Comparison of ENCODE assay signal across 12 cellular contexts in genomic region chr14:75143761-75144527, GRCh38. TPM values are rescaled to one million over a fixed set of nuclear protein-coding genes. Genes with fewer than 3 reads are reported as not detected.
DNase-seq lines count a peak whose midpoint lies in the region; ATAC-seq, FAIRE-seq and TF ChIP-seq lines count a peak whose summit lies in the region.
"Had no signal": no experiment of that assay in that cellular context is flagged by ENCODE, and none has a peak within 500 bp of the region (broad histone marks: within the 10 kb centered on the region; RNA-seq: fewer than 3 reads in every experiment).

No MANE protein-coding gene starts in this region.

- H3K27ac ChIP-seq in coronary artery = peak overlapping the region; percentile 36 to 67
- peak overlapping the region; percentile 21 for H3K27ac ChIP-seq in thymus (ENCODE audit: low read depth)
- no peak overlapping the region for H3K27ac ChIP-seq in RWPE1
- peak overlapping the region in 2 of 4 donors; percentile 32 to 46 for H3K27ac ChIP-seq in pancreas

- no peak for ATAC-seq in activated T-cell treated with anti-CD3 and anti-CD28 coated beads, Interleukin-2, amount 50 U/mL, for 72 hours (replicated peaks in 1 of 2)
- ATAC-seq in pancreas = no peak
- ATAC-seq: activated CD8-positive, alpha-beta memory T cell treated with anti-CD3 and anti-CD28 coated beads, Interleukin-2, amount 10 ng/mL, durations not matched to agents 7 days and 5 days had no signal

- H3K4me3 ChIP-seq in coronary artery (no peak overlapping the region), thymus (ENCODE audit: low read length) (no peak overlapping the region), pancreas (no peak overlapping the region)

- H3K27ac Mint-ChIP-seq in activated T-cell treated with anti-CD3 and anti-CD28 coated beads, Interleukin-2, amount 50 U/mL, for 72 hours = peak overlapping the region; percentile 58
- H3K27ac Mint-ChIP-seq: activated CD8-positive, alpha-beta memory T cell treated with anti-CD3 and anti-CD28 coated beads, Interleukin-2, amount 10 ng/mL, durations not matched to agents 7 days and 5 days had no signal

- 94% methylated on average over 9 of the region's 9 CpGs for WGBS in thymus
- 65 to 69% methylated on average over 9 of the region's 9 CpGs for whole genome bisulfite sequencing in pancreas, 2 donors

- H3K9me3 Mint-ChIP-seq in activated T-cell treated with anti-CD3 and anti-CD28 coated beads, Interleukin-2, amount 50 U/mL, for 72 hours = no peaks in the 10 kb centered on the region

- no peak overlapping the region for H3K4me3 Mint-ChIP-seq in activated T-cell treated with anti-CD3 and anti-CD28 coated beads, Interleukin-2, amount 50 U/mL, for 72 hours
- H3K4me3 Mint-ChIP-seq: activated CD8-positive, alpha-beta memory T cell treated with anti-CD3 and anti-CD28 coated beads, Interleukin-2, amount 10 ng/mL, durations not matched to agents 7 days and 5 days had no signal

- FAIRE-seq in pancreas (lab: Jason Lieb, UNC) = no peak
- FAIRE-seq: TTC549 had no signal

- CTCF ChIA-PET in RWPE1 (lab: Yijun Ruan, JAX) = interaction anchor here (0.7 kb wide), 2 partner anchors 152 to 345 kb away, joined by 3 read pairs; no protein-coding TSS in a partner anchor

- H3K27me3 Mint-ChIP-seq in activated T-cell treated with anti-CD3 and anti-CD28 coated beads, Interleukin-2, amount 50 U/mL, for 72 hours (ENCODE audit: low read depth) = no peaks in the 10 kb centered on the region
- H3K27me3 Mint-ChIP-seq: activated CD8-positive, alpha-beta memory T cell treated with anti-CD3 and anti-CD28 coated beads, Interleukin-2, amount 10 ng/mL, durations not matched to agents 7 days and 5 days had no signal

- intact Hi-C loops in pancreas (cut with DNase I) = no loop called here

- no peak for DNase-seq in activated T-cell treated with anti-CD3 and anti-CD28 coated beads, Interleukin-2, amount 50 U/mL, for 72 hours
- DNase-seq in activated T-cell treated with anti-CD3 and anti-CD28 coated beads, Interleukin-2, amount 50 U/mL, for 48 hours = no peak
- DNase-seq in coronary artery (ENCODE audit: low spot score) (no peak), myocyte (ENCODE audit: low read depth) (peak; percentile 36), RWPE1 (ENCODE audit: low spot score) (no peak), NCI-H1105 treated with DMSO at 0.1 percent for 48 hours (lab: John Stamatoyannopoulos, UW) (no peak), pancreas (no peak)
- DNase-seq: activated CD8-positive, alpha-beta memory T cell treated with anti-CD3 and anti-CD28 coated beads, Interleukin-2, amount 10 ng/mL, durations not matched to agents 7 days and 5 days; kidney glomerular epithelial cell; NCI-H2029 had no signal

- H3K4me1 ChIP-seq in thymus (ENCODE audit: control insufficient read depth, insufficient read depth, low read length) (peaks cover 3% of the 10 kb centered on the region), pancreas (peaks cover 42 to 71% (median 47%) of the 10 kb centered on the region in 3 donors)

- TF ChIP-seq CTCF in coronary artery (IDR thresholded peaks at IDR 0.05) = no peak
- TF ChIP-seq CTCF in RWPE1 (conservative IDR thresholded peaks at IDR 0.05; ENCODE audit: low read depth) = no peak
- no peak for TF ChIP-seq CTCF in pancreas (IDR thresholded peaks at IDR 0.05)

- H3K9me3 ChIP-seq in thymus (ENCODE audit: control insufficient read depth) (no peaks in the 10 kb centered on the region), pancreas (no peaks in the 10 kb centered on the region)

- H3K36me3 Mint-ChIP-seq in activated T-cell treated with anti-CD3 and anti-CD28 coated beads, Interleukin-2, amount 50 U/mL, for 72 hours (ENCODE audit: insufficient read depth in 2 of 2) = peaks cover 3 to 16% of the 10 kb centered on the region in 2 donors

- H3K27me3 ChIP-seq in thymus (ENCODE audit: control insufficient read depth, insufficient read depth) (no peaks in the 10 kb centered on the region), pancreas (no peaks in the 10 kb centered on the region)

- POLR2A ChIA-PET in RWPE1 (lab: Yijun Ruan, JAX; ENCODE audit: low non-redundant PET) = interaction anchor here (0.6 kb wide), 1 partner anchor 140 kb away, joined by 5 read pairs; no protein-coding TSS in a partner anchor

- peaks cover 62% of the 10 kb centered on the region for H3K4me1 Mint-ChIP-seq in activated T-cell treated with anti-CD3 and anti-CD28 coated beads, Interleukin-2, amount 50 U/mL, for 72 hours (ENCODE audit: low read depth)

- H3K36me3 ChIP-seq in thymus (ENCODE audit: control insufficient read depth, insufficient read depth) = peaks cover 9% of the 10 kb centered on the region
- H3K36me3 ChIP-seq in pancreas = no peaks in the 10 kb centered on the region

RNA-seq across cellular contexts. Expression of gene NEK9, which starts 17.1 kb away (rescaled TPM):
- total RNA-seq in activated T-cell treated with anti-CD3 and anti-CD28 coated beads, Interleukin-2, amount 50 U/mL, for 72 hours = 10 to 100 TPM; 64.1 to 77.5 TPM
- total RNA-seq in myocyte (46.5 and 51.7 TPM in 2 replicates), pancreas (10 to 100 TPM; 23.2 to 54.8 (median 27.2) TPM)
- 58.9 TPM for polyA plus RNA-seq in myocyte (2012)
- polyA plus RNA-seq in thymus (62.1 TPM), pancreas (10 to 100 TPM; 22.7 to 30.3 TPM)

RNA-seq across cellular contexts. Expression of gene TMED10, which starts 32.5 kb away (rescaled TPM):
- 100 to 1,000 TPM; 187 to 235 TPM for total RNA-seq in activated T-cell treated with anti-CD3 and anti-CD28 coated beads, Interleukin-2, amount 50 U/mL, for 72 hours
- total RNA-seq in myocyte = 309 and 398 TPM in 2 replicates
- 467 TPM for polyA plus RNA-seq in myocyte (2012)
- 122 TPM for polyA plus RNA-seq in thymus
- total RNA-seq in pancreas = 100 to 1,000 TPM; 230 to 377 (median 326) TPM
- 100 to 1,000 TPM in 1 of 2 donors, 10 to 100 TPM in 1; 56.0 to 122 TPM for polyA plus RNA-seq in pancreas
